ENCODE assay signal across 13 cellular contexts in the genomic region with DNA sequence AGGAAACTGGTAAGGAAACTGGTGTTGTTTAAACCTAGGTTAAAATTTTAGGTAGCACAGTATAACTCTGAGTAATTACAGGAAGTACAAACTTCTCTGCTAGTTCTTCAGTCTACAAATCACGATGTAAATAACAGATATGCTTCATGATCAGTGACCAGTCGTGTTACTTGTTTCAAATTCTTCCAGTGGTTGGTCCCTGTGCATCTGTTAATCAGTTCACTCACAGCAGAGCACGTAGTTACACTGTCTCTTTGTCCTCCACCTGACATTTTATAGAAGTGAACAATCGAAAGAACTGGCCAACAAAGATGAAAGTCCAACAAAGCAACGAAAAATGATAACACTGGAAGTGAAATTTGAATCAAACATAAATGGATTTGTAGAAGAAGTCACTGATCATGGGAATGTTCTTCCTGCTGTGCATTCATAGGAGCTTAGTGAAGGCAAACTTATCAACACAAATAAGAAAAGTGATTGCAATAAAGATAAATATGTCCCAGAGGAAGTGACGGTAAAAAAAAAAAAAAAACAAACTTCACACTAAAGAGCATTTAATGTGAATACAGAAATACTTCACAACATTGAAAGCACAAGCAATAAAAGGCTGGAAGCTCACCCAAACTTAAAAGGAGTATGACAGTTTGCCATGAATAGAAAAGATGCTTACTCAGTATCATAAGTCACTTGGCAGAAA. TPM values are rescaled to one million over a fixed set of nuclear protein-coding genes. Genes with fewer than 3 reads are reported as not detected.
DNase-seq lines count a peak whose midpoint lies in the region; ATAC-seq, FAIRE-seq and TF ChIP-seq lines count a peak whose summit lies in the region.
"Had no signal": no experiment of that assay in that cellular context is flagged by ENCODE, and none has a peak within 500 bp of the region (broad histone marks: within the 10 kb centered on the region; RNA-seq: fewer than 3 reads in every experiment).

No MANE protein-coding gene starts in this region.

- no peak overlapping the region for H3K27ac ChIP-seq in pancreas
- H3K27ac ChIP-seq in foreskin keratinocyte: no peak overlapping the region

- FAIRE-seq in GM18507 (lab: Jason Lieb, UNC) (peak; percentile 15), pancreas (lab: Jason Lieb, UNC) (no peak)

- WGBS in pancreas, 2 donors: 6 to 8% methylated on average over 6 of the region's 6 CpGs

- H3K9me3 ChIP-seq in pancreas: no peaks in the 10 kb centered on the region

- ATAC-seq in T-cell (replicated peaks in 1 of 4): peak in 2 of 4 experiments; percentile 60 to 62
- peak in 3 of 4 donors; percentile 12 to 61 (median 58) for ATAC-seq in pancreas
- no peak for ATAC-seq in foreskin keratinocyte
- ATAC-seq in HG03196 (IDR thresholded peaks at IDR 0.05; ENCODE audit: unreplicated experiment): no peak
- no peak for ATAC-seq in HG02623 (IDR thresholded peaks at IDR 0.05; ENCODE audit: unreplicated experiment)

- H3K27me3 ChIP-seq in pancreas (no peaks in the 10 kb centered on the region), foreskin keratinocyte (no peaks in the 10 kb centered on the region)

- peaks cover 53% of the 10 kb centered on the region for H3K36me3 Mint-ChIP-seq in T-cell
- peaks cover 22% of the 10 kb centered on the region for H3K36me3 Mint-ChIP-seq in endothelial cell (ENCODE audit: low read depth, unreplicated experiment)

- H3K4me1 ChIP-seq in pancreas (peaks cover 0 to 14% (median 9%) of the 10 kb centered on the region in 3 donors), foreskin keratinocyte (peaks cover 16% of the 10 kb centered on the region)

- no peak overlapping the region for H3K4me3 ChIP-seq in pancreas

- peaks cover 0 to 24% (median 5%) of the 10 kb centered on the region in 3 donors for H3K36me3 ChIP-seq in pancreas

- H3K4me1 Mint-ChIP-seq in T-cell (peaks cover 45 to 52% (median 47%) of the 10 kb centered on the region in 3 donors), endothelial cell (ENCODE audit: unreplicated experiment) (peaks cover 31% of the 10 kb centered on the region)

- no peak for TF ChIP-seq CTCF in endothelial cell (IDR thresholded peaks at IDR 0.05; ENCODE audit: unreplicated experiment)
- TF ChIP-seq CTCF in pancreas (IDR thresholded peaks at IDR 0.05): no peak
- TF ChIP-seq CTCF in foreskin keratinocyte (conservative IDR thresholded peaks at IDR 0.05): no peak

- DNase-seq in GM18507 (ENCODE audit: extremely low spot score, insufficient read length, low read depth): no peak
- DNase-seq in T-cell: peak in 1 of 34 experiments; percentile 6
- no peak for DNase-seq in endothelial cell (ENCODE audit: low spot score)
- no peak for DNase-seq in pancreas
- no peak for DNase-seq in foreskin keratinocyte
- DNase-seq: caudate nucleus, GOT3, KG1, NCI-H2081 had no signal

- intact Hi-C loops in pancreas (cut with DNase I): no loop called here

- H3K4me3 Mint-ChIP-seq in T-cell (peak overlapping the region; percentile 22 to 66 (median 44)), endothelial cell (ENCODE audit: unreplicated experiment) (no peak overlapping the region)

- H3K27ac Mint-ChIP-seq in T-cell (peak overlapping the region; percentile 54 to 84), endothelial cell (ENCODE audit: unreplicated experiment) (peak overlapping the region; percentile 74)

- H3K27me3 Mint-ChIP-seq in T-cell (no peaks in the 10 kb centered on the region), endothelial cell (ENCODE audit: unreplicated experiment) (peaks cover 4% of the 10 kb centered on the region)

- POLR2A ChIA-PET in T-cell (lab: Charles Lee): interaction anchor here in 1 of 2 donors (0.6 kb wide), 1 partner anchor 173 kb away, joined by 3 read pairs; no protein-coding TSS in a partner anchor

- CTCF ChIA-PET in T-cell (lab: Charles Lee): interaction anchor here in 1 of 2 donors (0.6 to 0.7 kb wide), 2 partner anchors 47 to 250 kb away, joined by 3 to 5 read pairs; no protein-coding TSS in a partner anchor

- peaks cover 0 to 3% (median 2%) of the 10 kb centered on the region in 3 donors for H3K9me3 Mint-ChIP-seq in T-cell
- no peaks in the 10 kb centered on the region for H3K9me3 Mint-ChIP-seq in endothelial cell (ENCODE audit: unreplicated experiment)

RNA-seq across cellular contexts. Expression of a gene that starts 7.0 kb away (rescaled TPM):
- total RNA-seq in T-cell (10 to 100 TPM; 21.7 to 37.5 (median 31.3) TPM), endothelial cell (ENCODE audit: unreplicated experiment) (32.9 TPM), pancreas (10 to 100 TPM; 11.6 to 22.6 (median 14.6) TPM), foreskin keratinocyte (81.2 and 81.3 TPM in 2 replicates)
- polyA plus RNA-seq in pancreas (1 to 10 TPM; 2.6 to 5.4 TPM), foreskin keratinocyte (16.4 and 21.0 TPM in 2 replicates)

RNA-seq across cellular contexts. Expression of a gene that starts 38.7 kb away (rescaled TPM):
- total RNA-seq in T-cell (not detected), endothelial cell (ENCODE audit: unreplicated experiment) (not detected), pancreas (not detected), foreskin keratinocyte (not detected in 2 replicates)
- polyA plus RNA-seq in pancreas (not detected), foreskin keratinocyte (not detected in 2 replicates)
- total RNA-seq: kidney epithelial cell, omental fat pad had no signal

RNA-seq across cellular contexts. Expression of a gene that starts 46.5 kb away (rescaled TPM):
- total RNA-seq in T-cell: 10 to 100 TPM; 23.9 to 40.1 (median 37.5) TPM
- total RNA-seq in endothelial cell (ENCODE audit: unreplicated experiment): 18.5 TPM
- 10 to 100 TPM; 13.7 to 19.7 (median 15.7) TPM for total RNA-seq in pancreas
- polyA plus RNA-seq in pancreas: 10 to 100 TPM; 23.4 to 35.3 TPM
- 22.7 and 22.9 TPM in 2 replicates for total RNA-seq in foreskin keratinocyte
- polyA plus RNA-seq in foreskin keratinocyte: 27.5 and 31.4 TPM in 2 replicates

Comparison
In these comparisons a context has a peak if more than half of its experiments do, and no peak if none do; other contexts are left out.
1. ATAC-seq: peak in pancreas (3 of 4); none in foreskin keratinocyte (single experiment), HG03196 (single experiment) and HG02623 (single experiment).